Comparison of ENCODE assay signal across 8 cellular contexts in genomic region chr12:101407438-101408345, GRCh38. TPM values are rescaled to one million over a fixed set of nuclear protein-coding genes. Genes with fewer than 3 reads are reported as not detected.
A peak's percentile ranks its signal among the peaks of the same experiment; 100 is the strongest.
DNase-seq lines count a peak whose midpoint lies in the region; ATAC-seq and TF ChIP-seq lines count a peak whose summit lies in the region.

ARL1 (minus strand) TSS chr12:101407772; CDS start chr12:101407645, 127 bp downstream.

- TF ChIP-seq CTCF in fibroblast of pulmonary artery (IDR thresholded peaks at IDR 0.05; ENCODE audit: low read length, missing control alignments) (no peak), nephron (IDR thresholded peaks at IDR 0.05; ENCODE audit: unreplicated experiment in 3 of 3) (no peak)

- H3K9me3 Mint-ChIP-seq in nephron = no peaks in the 10 kb centered on the region

- no peaks in the 10 kb centered on the region for H3K36me3 Mint-ChIP-seq in nephron (ENCODE audit: low read depth)

- H3K27ac Mint-ChIP-seq in nephron = peak within 1 kb of the TSS; percentile 99 to 100 (median 99)

- ATAC-seq in stimulated activated naive CD8-positive, alpha-beta T cell treated with anti-CD3 and anti-CD28 coated beads, Interleukin-15, Interleukin-2, amounts not matched to agents 100 U/mL and 50 U/mL, for 24 hours = peak; percentile 81

- H3K4me3 Mint-ChIP-seq in nephron = peak within 1 kb of the TSS; percentile 97 to 98 (median 98)

- peak; percentile 53 for TF ChIP-seq POLR2A in Raji (IDR thresholded peaks at IDR 0.05; ENCODE audit: insufficient read depth, low read depth, low read length)

- H3K27me3 Mint-ChIP-seq in nephron (ENCODE audit: low read depth) = no peaks in the 10 kb centered on the region

- peaks cover 32% of the 10 kb centered on the region for H3K4me1 Mint-ChIP-seq in nephron

- H3K4me3 ChIP-seq in fibroblast of pulmonary artery (replicated peaks; ENCODE audit: low read depth, low read length) = peak within 1 kb of the TSS; percentile 96

- DNase-seq in ELF-1 (ENCODE audit: low read depth, low spot score) (peak; percentile 90), GOT3 (lab: John Stamatoyannopoulos, UW) (peak; percentile 32), LHCN-M2 (ENCODE audit: low read depth) (peak; percentile 83), fibroblast of pulmonary artery (ENCODE audit: low read depth) (peak; percentile 92)
- DNase-seq in activated T-helper 9 cell treated with anti-CD3 and anti-CD28 coated beads, Interleukin-2, amount 50 U/mL, for 16 hours (ENCODE audit: low read depth) = peak; percentile 73
- DNase-seq in stimulated activated naive CD8-positive, alpha-beta T cell treated with anti-CD3 and anti-CD28 coated beads, Interleukin-15, Interleukin-2, amounts not matched to agents 100 U/mL and 50 U/mL, for 24 hours = peak; percentile 87

RNA-seq across cellular contexts. Expression of gene ARL1, which starts in this region (rescaled TPM):
- total RNA-seq in LHCN-M2 (2014; rRNA removed) = 59.9 and 62.1 TPM in 2 replicates
- polyA plus RNA-seq in LHCN-M2 (2012) = 70.7 TPM

Comparison
In these comparisons a context has a peak if more than half of its experiments do, and no peak if none do; other contexts are left out.
1. Peak in every context shown above with its lines: DNase-seq, ATAC-seq and H3K4me3 ChIP-seq.
2. DNase-seq: peak in every context shown above with its lines; median percentile 92 in fibroblast of pulmonary artery; 90 in ELF-1; 87 in stimulated activated naive CD8-positive, alpha-beta T cell treated with anti-CD3 and anti-CD28 coated beads, Interleukin-15, Interleukin-2, amounts not matched to agents 100 U/mL and 50 U/mL, for 24 hours; 83 in LHCN-M2; 73 in activated T-helper 9 cell treated with anti-CD3 and anti-CD28 coated beads, Interleukin-2, amount 50 U/mL, for 16 hours; 32 in GOT3.